ENCODE assay signal across 15 cellular contexts in the genomic region with DNA sequence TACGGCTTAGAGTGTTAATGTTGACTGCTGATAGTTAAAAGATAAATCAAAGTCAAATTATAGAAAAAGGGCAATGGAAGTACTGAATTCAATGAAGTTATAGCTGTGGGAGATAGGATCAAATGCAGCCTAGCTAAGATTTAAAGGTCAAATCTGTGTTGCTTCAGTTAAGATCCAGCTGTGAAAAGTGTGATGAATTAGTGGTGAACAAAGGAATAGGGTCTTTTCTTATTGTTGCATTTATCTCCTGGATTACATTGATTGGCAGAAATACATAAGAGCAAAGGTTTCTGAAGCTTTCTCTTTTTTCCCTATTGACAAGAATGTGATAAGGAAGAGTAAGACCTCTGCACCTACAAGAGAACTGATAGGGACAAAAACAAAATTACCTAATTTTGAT.
DNase-seq lines count a peak whose midpoint lies in the region; ATAC-seq and TF ChIP-seq lines count a peak whose summit lies in the region.
"Had no signal": no experiment of that assay in that cellular context is flagged by ENCODE, and none has a peak within 500 bp of the region (broad histone marks: within the 10 kb centered on the region; RNA-seq: fewer than 3 reads in every experiment).

No MANE protein-coding gene starts in this region.

- no peaks in the 10 kb centered on the region for H4K20me1 ChIP-seq in SU-DHL-6 (ENCODE audit: low read depth, low read length)

- no peaks in the 10 kb centered on the region for H3K4me1 ChIP-seq in neuron (ENCODE audit: insufficient read depth, low read length)
- no peaks in the 10 kb centered on the region for H3K4me1 ChIP-seq in testis

- no peaks in the 10 kb centered on the region for H3K36me3 Mint-ChIP-seq in nephron (ENCODE audit: low read depth)
- H3K36me3 Mint-ChIP-seq: CD4-positive, alpha-beta memory T cell had no signal

- no peak for TF ChIP-seq POLR2A in testis (IDR thresholded peaks at IDR 0.05)

- H3K27ac ChIP-seq in SU-DHL-6 (ENCODE audit: low read depth, low read length) (no peak overlapping the region), testis (no peak overlapping the region)
- H3K27ac ChIP-seq: GM23248 had no signal

- no peak overlapping the region for H3K4me3 Mint-ChIP-seq in nephron
- H3K4me3 Mint-ChIP-seq: CD4-positive, alpha-beta memory T cell had no signal

- H3K27me3 Mint-ChIP-seq in nephron (ENCODE audit: low read depth): no peaks in the 10 kb centered on the region
- H3K27me3 Mint-ChIP-seq: CD4-positive, alpha-beta memory T cell had no signal

- no peak overlapping the region for H3K4me2 ChIP-seq in SU-DHL-6 (ENCODE audit: low read depth, low read length, poor library complexity, severe bottlenecking)

- H3K9me2 ChIP-seq in SU-DHL-6 (replicated peaks; ENCODE audit: insufficient read depth, low read length): no peaks in the 10 kb centered on the region

- no peak overlapping the region for H3K9ac ChIP-seq in SU-DHL-6 (ENCODE audit: low read length)
- H3K9ac ChIP-seq: GM23248 had no signal

- H3K79me2 ChIP-seq in SU-DHL-6 (ENCODE audit: insufficient read depth, low read length): no peaks in the 10 kb centered on the region

- intact Hi-C loops in testis (cut with DNase I; ENCODE audit: low total_unique reads): no loop called here

- DNase-seq in Kasumi-1 (lab: John Stamatoyannopoulos, UW): no peak
- no peak for DNase-seq in testis
- DNase-seq: C1 segment of cervical spinal cord; Calu3; CD4-positive, alpha-beta memory T cell; COR-L47; DMS79 treated with DMSO at 0.1 percent for 48 hours; GF-D8; GM23248; H7; HCEC 1CT had no signal

- TF ChIP-seq CTCF in SU-DHL-6 (IDR thresholded peaks at IDR 0.05; ENCODE audit: insufficient read depth, low read length, poor library complexity, severe bottlenecking): no peak
- no peak for TF ChIP-seq CTCF in nephron (IDR thresholded peaks at IDR 0.05; ENCODE audit: unreplicated experiment in 3 of 3)
- TF ChIP-seq CTCF in testis (IDR thresholded peaks at IDR 0.05): no peak

- no peaks in the 10 kb centered on the region for H3K4me1 Mint-ChIP-seq in nephron
- H3K4me1 Mint-ChIP-seq: CD4-positive, alpha-beta memory T cell had no signal

- H3K4me3 ChIP-seq in SU-DHL-6 (ENCODE audit: insufficient read depth, low read length, poor library complexity, severe bottlenecking) (no peak overlapping the region), neuron (ENCODE audit: low read length) (no peak overlapping the region), testis (no peak overlapping the region)
- H3K4me3 ChIP-seq: GM23248 had no signal

- H2AFZ ChIP-seq in SU-DHL-6 (ENCODE audit: low read depth, low read length, severe bottlenecking): peak overlapping the region; percentile 55
- H2AFZ ChIP-seq in neuron (ENCODE audit: low read depth, low read length): peak overlapping the region; percentile 34
- H2AFZ ChIP-seq: GM23248 had no signal

- H3K36me3 ChIP-seq in SU-DHL-6 (ENCODE audit: low read length) (no peaks in the 10 kb centered on the region), neuron (ENCODE audit: insufficient read depth, low read length) (no peaks in the 10 kb centered on the region), testis (ENCODE audit: low read depth, missing control alignments) (no peaks in the 10 kb centered on the region)

- H3F3A ChIP-seq in SU-DHL-6 (ENCODE audit: insufficient read depth): no peaks in the 10 kb centered on the region

- peak overlapping the region in 2 of 3 experiments; percentile 67 to 76 for H3K27ac Mint-ChIP-seq in nephron
- H3K27ac Mint-ChIP-seq: CD4-positive, alpha-beta memory T cell had no signal

- ATAC-seq in GM19328 (IDR thresholded peaks at IDR 0.05; ENCODE audit: unreplicated experiment): no peak

- H3K9me3 ChIP-seq in SU-DHL-6 (ENCODE audit: insufficient read depth, low read length) (no peaks in the 10 kb centered on the region), neuron (ENCODE audit: low read length) (no peaks in the 10 kb centered on the region), testis (no peaks in the 10 kb centered on the region)

- no peaks in the 10 kb centered on the region for H3K9me3 Mint-ChIP-seq in nephron

- H3K27me3 ChIP-seq in SU-DHL-6 (ENCODE audit: low read length): no peaks in the 10 kb centered on the region
- H3K27me3 ChIP-seq in neuron (ENCODE audit: insufficient read depth, low read length): no peaks in the 10 kb centered on the region
- no peaks in the 10 kb centered on the region for H3K27me3 ChIP-seq in testis

- 92 to 97% methylated on average over 1 of the region's 1 CpG for WGBS in testis, 2 donors
